Comparison of ENCODE assay signal across 32 cellular contexts in genomic region chr1:150087415-150087814, GRCh38.
"Had no signal": no experiment of that assay in that cellular context is flagged by ENCODE, and none has a peak within 500 bp of the region (broad histone marks: within the 10 kb centered on the region; RNA-seq: fewer than 3 reads in every experiment).

No MANE protein-coding gene starts in this region.

- H3K27me3 Mint-ChIP-seq: activated B cell treated with CpG ODN at 0.5 μM for 24 hours; activated CD4-positive, alpha-beta memory T cell treated with anti-CD3 and anti-CD28 coated beads for 36 hours; activated CD4-positive, alpha-beta T cell treated with anti-CD3 and anti-CD28 coated beads, Interleukin-2, amount 10 ng/mL, durations not matched to agents 24 days and 14 days; activated CD8-positive, alpha-beta T cell treated with anti-CD3 and anti-CD28 coated beads for 36 hours; activated naive CD4-positive, alpha-beta T cell treated with anti-CD3 and anti-CD28 coated beads, Interleukin-2, amount 10 ng/mL, durations not matched to agents 7 days and 5 days; activated naive CD4-positive, alpha-beta T cell treated with anti-CD3 and anti-CD28 coated beads, Interleukin-2, amount 50 U/mL, for 24 hours; activated naive CD8-positive, alpha-beta T cell; activated naive CD8-positive, alpha-beta T cell treated with anti-CD3 and anti-CD28 coated beads, Interleukin-2, amount 10 ng/mL, durations not matched to agents 7 days and 5 days; activated naive CD8-positive, alpha-beta T cell treated with anti-CD3 and anti-CD28 coated beads, Interleukin-2, amount 50 U/mL, for 24 hours; brain; T-cell had no signal

- DNase-seq: activated B cell treated with CpG ODN at 0.5 μM for 24 hours; activated CD4-positive, alpha-beta memory T cell treated with anti-CD3 and anti-CD28 coated beads for 36 hours; activated CD4-positive, alpha-beta T cell treated with anti-CD3 and anti-CD28 coated beads for 4 hours; activated CD4-positive, alpha-beta T cell treated with anti-CD3 and anti-CD28 coated beads, Interleukin-2, amount 10 ng/mL, durations not matched to agents 24 days and 14 days; activated CD4-positive, alpha-beta T cell treated with anti-CD3 and anti-CD28 coated beads, Interleukin-2, amount 50 U/mL, for 1 hour; activated CD4-positive, alpha-beta T cell treated with anti-CD3 and anti-CD28 coated beads, Interleukin-2, amount 50 U/mL, for 4 hours; activated CD4-positive, CD25-positive, alpha-beta regulatory T cell treated with anti-CD3 and anti-CD28 coated beads, Interleukin-2, amount 50 U/mL, for 72 hours; activated CD8-positive, alpha-beta memory T cell treated with anti-CD3 and anti-CD28 coated beads, Interleukin-2, amount 50 U/mL, for 4 hours; activated CD8-positive, alpha-beta T cell treated with anti-CD3 and anti-CD28 coated beads for 36 hours; activated effector memory CD4-positive, alpha-beta T cell treated with Interleukin-2 at 50 U/mL for 16 hours; activated gamma-delta T cell; activated naive CD4-positive, alpha-beta T cell treated with anti-CD3 and anti-CD28 coated beads, Interleukin-2, amount 10 ng/mL, durations not matched to agents 7 days and 5 days; activated naive CD4-positive, alpha-beta T cell treated with Interleukin-2 at 50 U/mL for 16 hours; activated naive CD8-positive, alpha-beta T cell treated with anti-CD3 and anti-CD28 coated beads, Interleukin-2, amount 10 ng/mL, durations not matched to agents 7 days and 5 days; activated naive CD8-positive, alpha-beta T cell treated with anti-CD3 and anti-CD28 coated beads, Interleukin-2, amount 50 U/mL, for 24 hours; activated T-cell treated with anti-CD3 and anti-CD28 coated beads for 4 hours; activated T-cell treated with anti-CD3 and anti-CD28 coated beads, Interleukin-2, amount 50 U/mL, for 1 hour; activated T-cell treated with anti-CD3 and anti-CD28 coated beads, Interleukin-2, amount 50 U/mL, for 4 hours; amygdala; anterior cingulate cortex; central memory CD4-positive, alpha-beta T cell; T-cell; T-helper 2 cell; T-helper 9 cell had no signal

- H3K27ac ChIP-seq: cardiac muscle cell, VCaP had no signal

- H3K27ac Mint-ChIP-seq: activated B cell treated with CpG ODN at 0.5 μM for 24 hours; activated CD4-positive, alpha-beta memory T cell treated with anti-CD3 and anti-CD28 coated beads for 36 hours; activated CD4-positive, alpha-beta T cell treated with anti-CD3 and anti-CD28 coated beads, Interleukin-2, amount 10 ng/mL, durations not matched to agents 24 days and 14 days; activated CD8-positive, alpha-beta T cell treated with anti-CD3 and anti-CD28 coated beads for 36 hours; activated naive CD4-positive, alpha-beta T cell treated with anti-CD3 and anti-CD28 coated beads, Interleukin-2, amount 10 ng/mL, durations not matched to agents 7 days and 5 days; activated naive CD4-positive, alpha-beta T cell treated with anti-CD3 and anti-CD28 coated beads, Interleukin-2, amount 50 U/mL, for 24 hours; activated naive CD8-positive, alpha-beta T cell; activated naive CD8-positive, alpha-beta T cell treated with anti-CD3 and anti-CD28 coated beads, Interleukin-2, amount 10 ng/mL, durations not matched to agents 7 days and 5 days; activated naive CD8-positive, alpha-beta T cell treated with anti-CD3 and anti-CD28 coated beads, Interleukin-2, amount 50 U/mL, for 24 hours; activated T-helper 2 cell treated with anti-CD3 and anti-CD28 coated beads, Interferon-gamma antibody, Interleukin-2, Interleukin-4, amounts not matched to agents 10 μg/mL and 5 μg/mL and 100 μg/mL, durations not matched to agents 14 hours and 24 hours and 36 hours; T-cell; T-helper 2 cell treated with Interferon-gamma antibody and Interleukin-4, amounts not matched to agents 5 μg/mL and 100 μg/mL, for 36 hours had no signal

- H3K4me3 ChIP-seq: ascending aorta, cardiac muscle cell had no signal

- H3K4me1 Mint-ChIP-seq: brain had no signal

- H3K4me3 Mint-ChIP-seq: activated B cell treated with CpG ODN at 0.5 μM for 24 hours; activated CD4-positive, alpha-beta memory T cell treated with anti-CD3 and anti-CD28 coated beads for 36 hours; activated CD4-positive, alpha-beta T cell treated with anti-CD3 and anti-CD28 coated beads, Interleukin-2, amount 10 ng/mL, durations not matched to agents 24 days and 14 days; activated CD8-positive, alpha-beta T cell treated with anti-CD3 and anti-CD28 coated beads for 36 hours; activated naive CD4-positive, alpha-beta T cell treated with anti-CD3 and anti-CD28 coated beads, Interleukin-2, amount 10 ng/mL, durations not matched to agents 7 days and 5 days; activated naive CD4-positive, alpha-beta T cell treated with anti-CD3 and anti-CD28 coated beads, Interleukin-2, amount 50 U/mL, for 24 hours; activated naive CD8-positive, alpha-beta T cell; activated naive CD8-positive, alpha-beta T cell treated with anti-CD3 and anti-CD28 coated beads, Interleukin-2, amount 10 ng/mL, durations not matched to agents 7 days and 5 days; activated naive CD8-positive, alpha-beta T cell treated with anti-CD3 and anti-CD28 coated beads, Interleukin-2, amount 50 U/mL, for 24 hours; activated T-cell treated with anti-CD3 and anti-CD28 coated beads, Interleukin-2, amount 50 U/mL, for 4 hours; brain; T-cell; T-helper 2 cell treated with Interferon-gamma antibody and Interleukin-4, amounts not matched to agents 5 μg/mL and 100 μg/mL, for 36 hours had no signal

- H3K27me3 ChIP-seq: ascending aorta, cardiac muscle cell had no signal

- H3K9me3 ChIP-seq: ascending aorta had no signal

- ATAC-seq: activated CD8-positive, alpha-beta T cell treated with anti-CD3 and anti-CD28 coated beads for 36 hours; activated naive CD8-positive, alpha-beta T cell treated with anti-CD3 and anti-CD28 coated beads, Interleukin-2, amount 50 U/mL, for 24 hours; activated T-cell treated with anti-CD3 and anti-CD28 coated beads, Interleukin-2, amount 50 U/mL, for 4 hours; T-cell had no signal
